ENCODE assay signal across 15 cellular contexts in genomic region chr6:142015011-142015410, GRCh38.
DNase-seq lines count a peak whose midpoint lies in the region; ATAC-seq and TF ChIP-seq lines count a peak whose summit lies in the region.
"Had no signal": no experiment of that assay in that cellular context is flagged by ENCODE, and none has a peak within 500 bp of the region (broad histone marks: within the 10 kb centered on the region; RNA-seq: fewer than 3 reads in every experiment).

No MANE protein-coding gene starts in this region.

- no peaks in the 10 kb centered on the region for H3K9me2 ChIP-seq in hepatocyte (replicated peaks; ENCODE audit: insufficient read depth)

- no peaks in the 10 kb centered on the region for H3K9me3 ChIP-seq in hepatocyte (ENCODE audit: low read depth)
- H3K9me3 ChIP-seq in adrenal gland (replicated peaks in 1 of 3): no peaks in the 10 kb centered on the region

- no peaks in the 10 kb centered on the region for H3K9me3 Mint-ChIP-seq in stimulated activated effector memory CD8-positive, alpha-beta T cell treated with anti-CD3 and anti-CD28 coated beads, Interleukin-12 subunit alpha, Interleukin-12 subunit beta, amount 100 ng/mL, for 72 hours

- H3K27me3 ChIP-seq in hepatocyte: no peaks in the 10 kb centered on the region
- no peaks in the 10 kb centered on the region for H3K27me3 ChIP-seq in adrenal gland

- intact Hi-C loops in adrenal gland (cut with DNase I): no loop called here

- no peaks in the 10 kb centered on the region for H3K79me2 ChIP-seq in hepatocyte

- peak; percentile 17 for DNase-seq in HT1080 (ENCODE audit: low read depth)
- no peak for DNase-seq in hepatocyte (ENCODE audit: low spot score)
- DNase-seq in skeletal muscle cell (ENCODE audit: low read depth): no peak
- no peak for DNase-seq in activated CD4-positive, alpha-beta T cell treated with anti-CD3 and anti-CD28 coated beads, Interleukin-2, amount 50 U/mL, for 4 hours
- no peak for DNase-seq in adrenal gland
- no peak for DNase-seq in stimulated activated effector memory CD8-positive, alpha-beta T cell treated with anti-CD3 and anti-CD28 coated beads, Interleukin-12 subunit alpha, Interleukin-12 subunit beta, amount 100 ng/mL, for 72 hours (ENCODE audit: low spot score in 2 of 2)
- DNase-seq in NOMO-1 (lab: John Stamatoyannopoulos, UW; ENCODE audit: unreplicated experiment in 2 of 2): no peak
- DNase-seq: activated CD8-positive, alpha-beta memory T cell treated with anti-CD3 and anti-CD28 coated beads, Interleukin-2, amount 50 U/mL, for 4 hours; activated naive CD4-positive, alpha-beta T cell treated with anti-CD3 and anti-CD28 coated beads, Interleukin-2, amount 10 ng/mL, durations not matched to agents 7 days and 5 days; NCI-H510A; posterior cingulate gyrus; stimulated activated CD4-positive, alpha-beta T cell treated with anti-CD3 and anti-CD28 coated beads, Interleukin-12 subunit alpha, Interleukin-12 subunit beta, amount 100 ng/mL, for 4 hours had no signal

- WGBS in hepatocyte (ENCODE audit: low lambda C conversion rate, missing lambda C conversion rate): 9% methylated on average over 5 of the region's 5 CpGs
- whole genome bisulfite sequencing in adrenal gland, 4 donors: 17 to 26% (median 20%) methylated on average over 5 of the region's 5 CpGs

- no peak for TF ChIP-seq POLR2A in adrenal gland (IDR thresholded peaks at IDR 0.05)

- H3K4me3 Mint-ChIP-seq in stimulated activated effector memory CD8-positive, alpha-beta T cell treated with anti-CD3 and anti-CD28 coated beads, Interleukin-12 subunit alpha, Interleukin-12 subunit beta, amount 100 ng/mL, for 72 hours: no peak overlapping the region
- H3K4me3 Mint-ChIP-seq: activated naive CD4-positive, alpha-beta T cell treated with anti-CD3 and anti-CD28 coated beads, Interleukin-2, amount 10 ng/mL, durations not matched to agents 7 days and 5 days had no signal

- peak overlapping the region; percentile 49 for H3K4me3 ChIP-seq in WI38 (ENCODE audit: low read depth, low read length)
- H3K4me3 ChIP-seq in hepatocyte: no peak overlapping the region
- H3K4me3 ChIP-seq in skeletal muscle cell (ENCODE audit: low read depth, low read length): peak overlapping the region; percentile 15
- no peak overlapping the region for H3K4me3 ChIP-seq in adrenal gland

- no peak overlapping the region for H3K27ac Mint-ChIP-seq in stimulated activated effector memory CD8-positive, alpha-beta T cell treated with anti-CD3 and anti-CD28 coated beads, Interleukin-12 subunit alpha, Interleukin-12 subunit beta, amount 100 ng/mL, for 72 hours
- H3K27ac Mint-ChIP-seq: activated naive CD4-positive, alpha-beta T cell treated with anti-CD3 and anti-CD28 coated beads, Interleukin-2, amount 10 ng/mL, durations not matched to agents 7 days and 5 days had no signal

- no peaks in the 10 kb centered on the region for H3K36me3 ChIP-seq in hepatocyte (replicated peaks; ENCODE audit: insufficient read depth, low read depth)
- H3K36me3 ChIP-seq in adrenal gland (replicated peaks in 1 of 2): no peaks in the 10 kb centered on the region

- peaks cover 12% of the 10 kb centered on the region for H3K4me1 Mint-ChIP-seq in stimulated activated effector memory CD8-positive, alpha-beta T cell treated with anti-CD3 and anti-CD28 coated beads, Interleukin-12 subunit alpha, Interleukin-12 subunit beta, amount 100 ng/mL, for 72 hours
- H3K4me1 Mint-ChIP-seq: activated naive CD4-positive, alpha-beta T cell treated with anti-CD3 and anti-CD28 coated beads, Interleukin-2, amount 10 ng/mL, durations not matched to agents 7 days and 5 days had no signal

- H3K36me3 Mint-ChIP-seq in stimulated activated effector memory CD8-positive, alpha-beta T cell treated with anti-CD3 and anti-CD28 coated beads, Interleukin-12 subunit alpha, Interleukin-12 subunit beta, amount 100 ng/mL, for 72 hours: no peaks in the 10 kb centered on the region
- H3K36me3 Mint-ChIP-seq: activated naive CD4-positive, alpha-beta T cell treated with anti-CD3 and anti-CD28 coated beads, Interleukin-2, amount 10 ng/mL, durations not matched to agents 7 days and 5 days had no signal

- no peak for ATAC-seq in stimulated activated effector memory CD8-positive, alpha-beta T cell treated with anti-CD3 and anti-CD28 coated beads, Interleukin-12 subunit alpha, Interleukin-12 subunit beta, amount 100 ng/mL, for 72 hours

- TF ChIP-seq CTCF in WI38 (IDR thresholded peaks at IDR 0.05; ENCODE audit: low read depth, low read length) (no peak), hepatocyte (IDR thresholded peaks at IDR 0.05; ENCODE audit: poor library complexity) (no peak), adrenal gland (IDR thresholded peaks at IDR 0.05) (no peak)

- peak overlapping the region; percentile 53 for H3K4me2 ChIP-seq in hepatocyte
- H3K4me2 ChIP-seq: KMS-11 had no signal

- no peak overlapping the region for H2AFZ ChIP-seq in hepatocyte

- H3K4me1 ChIP-seq in hepatocyte (ENCODE audit: insufficient read depth) (no peaks in the 10 kb centered on the region), adrenal gland (replicated peaks in 1 of 2) (no peaks in the 10 kb centered on the region)

- H3K27ac ChIP-seq in hepatocyte (no peak overlapping the region), adrenal gland (no peak overlapping the region)
- H3K27ac ChIP-seq: KMS-11, VCaP had no signal

- H4K20me1 ChIP-seq in hepatocyte (ENCODE audit: insufficient read depth, poor library complexity, severe bottlenecking): no peaks in the 10 kb centered on the region

Comparison
In these comparisons a context has a peak if more than half of its experiments do, and no peak if none do; other contexts are left out.
1. H3K4me3 ChIP-seq: peak in WI38 (single experiment) and skeletal muscle cell (single experiment); none in hepatocyte (single experiment) and adrenal gland (0 of 4).